ENCODE assay signal across 1 cellular context in genomic region chr15:22778796-22779195, GRCh38.
TF ChIP-seq lines count a peak whose summit lies in the region.

No MANE protein-coding gene starts in this region.

TF ChIP-seq in GM23338, 12 proteins besides CTCF, POLR2A, EP300 and RAD21 (continued from another document):
- TF ChIP-seq ETS1 (IDR thresholded peaks at IDR 0.05) = no peak
- TF ChIP-seq CREB1 (CRISPR knock-in tag; IDR thresholded peaks at IDR 0.05; ENCODE audit: low read depth) = no peak
